ENCODE assay signal across 21 cellular contexts in genomic region chr15:67019069-67019468, GRCh38.
"Had no signal": no experiment of that assay in that cellular context is flagged by ENCODE, and none has a peak within 500 bp of the region (broad histone marks: within the 10 kb centered on the region; RNA-seq: fewer than 3 reads in every experiment).

No MANE protein-coding gene starts in this region.

- DNase-seq: cortex of kidney; dorsolateral prefrontal cortex; effector CD4-positive, alpha-beta T cell; head of caudate nucleus; kidney; left lung; lower lobe of right lung; natural killer cell; spleen; stimulated activated naive B cell treated with anti-CD40 and anti-IgM and Interleukin-4, amounts not matched to agents 10 μg/mL and 1 μg/mL and 100 μg/mL, for 72 hours; upper lobe of left lung had no signal

- H2AFZ ChIP-seq: parathyroid adenoma had no signal

- H3K27ac Mint-ChIP-seq: natural killer cell; progenitor cell of endocrine pancreas; stimulated activated naive B cell treated with anti-CD40 and anti-IgM and Interleukin-4, amounts not matched to agents 10 μg/mL and 1 μg/mL and 100 μg/mL, for 72 hours; stimulated activated naive CD8-positive, alpha-beta T cell treated with anti-CD3 and anti-CD28 coated beads, Interleukin-15, Interleukin-2, amounts not matched to agents 100 ng/mL and 50 ng/mL, for 24 hours had no signal

- H3K9me3 ChIP-seq: left lung, lower lobe of right lung, neutrophil, spleen, thoracic aorta, tibial nerve, upper lobe of left lung had no signal

- FAIRE-seq: frontal cortex, kidney, urothelium cell line had no signal

- H3K4me1 ChIP-seq: parathyroid adenoma had no signal

- H3K36me3 Mint-ChIP-seq: natural killer cell; stimulated activated naive B cell treated with anti-CD40 and anti-IgM and Interleukin-4, amounts not matched to agents 10 μg/mL and 1 μg/mL and 100 μg/mL, for 72 hours had no signal

- H3K27ac ChIP-seq: dorsolateral prefrontal cortex, left lung, lower lobe of right lung, neutrophil, parathyroid adenoma, skin epidermis, spleen, thoracic aorta, tibial nerve, upper lobe of left lung had no signal

- ATAC-seq: left lung, lower lobe of right lung, natural killer cell had no signal

- H3K4me3 Mint-ChIP-seq: central memory CD8-positive, alpha-beta T cell; natural killer cell; stimulated activated naive B cell treated with anti-CD40 and anti-IgM and Interleukin-4, amounts not matched to agents 10 μg/mL and 1 μg/mL and 100 μg/mL, for 72 hours; stimulated activated naive CD8-positive, alpha-beta T cell treated with anti-CD3 and anti-CD28 coated beads, Interleukin-15, Interleukin-2, amounts not matched to agents 100 ng/mL and 50 ng/mL, for 24 hours had no signal

- H3K36me3 ChIP-seq: left lung, lower lobe of right lung, neutrophil, spleen, thoracic aorta, tibial nerve, upper lobe of left lung had no signal

- H3K9ac ChIP-seq: parathyroid adenoma had no signal

- H3K27me3 ChIP-seq: dorsolateral prefrontal cortex, left lung, neutrophil, spleen, tibial nerve, upper lobe of left lung had no signal

- H3K79me2 ChIP-seq: parathyroid adenoma had no signal

- H3K27me3 Mint-ChIP-seq: central memory CD8-positive, alpha-beta T cell had no signal

- H3K4me3 ChIP-seq: dorsolateral prefrontal cortex, left lung, lower lobe of right lung, skin epidermis, spleen, thoracic aorta, tibial nerve, upper lobe of left lung had no signal
